8 cellular contexts compared by ENCODE assay signal in genomic region chr6:127302728-127303675, GRCh38. TPM values are rescaled to one million over a fixed set of nuclear protein-coding genes. Genes with fewer than 3 reads are reported as not detected.
A peak's percentile ranks its signal among the peaks of the same experiment; 100 is the strongest.
DNase-seq lines count a peak whose midpoint lies in the region; ATAC-seq, FAIRE-seq and TF ChIP-seq lines count a peak whose summit lies in the region.

No MANE protein-coding gene starts in this region.

- H3K36me3 ChIP-seq in astrocyte (ENCODE audit: insufficient read depth, low read length), result no peaks in the 10 kb centered on the region

- peak; percentile 80 for FAIRE-seq in RCC 7860 (lab: Jason Lieb, UNC)
- FAIRE-seq in astrocyte (lab: Jason Lieb, UNC), result no peak

- H3K4me1 Mint-ChIP-seq in astrocyte (ENCODE audit: low read depth, unreplicated experiment), result peaks cover 19% of the 10 kb centered on the region

- H3K27ac Mint-ChIP-seq in astrocyte (ENCODE audit: unreplicated experiment), result no peak overlapping the region

- no peak overlapping the region for H3K9ac ChIP-seq in astrocyte (ENCODE audit: low read length)

- peak; percentile 88 for ATAC-seq in GM19351 (IDR thresholded peaks at IDR 0.05; ENCODE audit: unreplicated experiment)
- peak; percentile 75 for ATAC-seq in HG03469 (IDR thresholded peaks at IDR 0.05; ENCODE audit: unreplicated experiment)
- no peak for ATAC-seq in HG03025 (IDR thresholded peaks at IDR 0.05; ENCODE audit: low FRiP score, unreplicated experiment)

- H3K9me3 Mint-ChIP-seq in astrocyte (ENCODE audit: unreplicated experiment), result no peaks in the 10 kb centered on the region

- no peaks in the 10 kb centered on the region for H3K9me3 ChIP-seq in astrocyte (ENCODE audit: insufficient read depth, low read depth, low read length)

- no peak overlapping the region for H3K4me2 ChIP-seq in astrocyte (ENCODE audit: low read length)

- no peak overlapping the region for H3K4me3 ChIP-seq in astrocyte (ENCODE audit: insufficient read depth, low read depth, low read length)

- peaks cover 11% of the 10 kb centered on the region for H3K36me3 Mint-ChIP-seq in astrocyte (ENCODE audit: low read depth, unreplicated experiment)

- H4K20me1 ChIP-seq in astrocyte (ENCODE audit: insufficient read depth, low read length), result peaks cover 17% of the 10 kb centered on the region

- DNase-seq in DMS114 treated with DMSO at 0.1 percent for 48 hours (lab: John Stamatoyannopoulos, UW; ENCODE audit: unreplicated experiment) (peak; percentile 6), RCC 7860 (ENCODE audit: low spot score) (peak; percentile 22), astrocyte (ENCODE audit: low read depth) (no peak), iPS-NIHi11 (ENCODE audit: low spot score) (peak; percentile 38)
- peak; percentile 50 for DNase-seq in stimulated activated CD4-positive, alpha-beta T cell treated with anti-CD3 and anti-CD28 coated beads, Interleukin-4, amount 100 ng/mL, for 24 hours

- no peaks in the 10 kb centered on the region for H3K27me3 Mint-ChIP-seq in astrocyte (ENCODE audit: low read depth, unreplicated experiment)

- H3K4me3 Mint-ChIP-seq in astrocyte (ENCODE audit: unreplicated experiment), result no peak overlapping the region

- peaks cover 30% of the 10 kb centered on the region for H3K79me2 ChIP-seq in astrocyte (ENCODE audit: insufficient read depth, low read length)

- no peak overlapping the region for H2AFZ ChIP-seq in astrocyte (ENCODE audit: low read depth, low read length)

- peak; percentile 82 for TF ChIP-seq CTCF in astrocyte (IDR thresholded peaks at IDR 0.05; ENCODE audit: insufficient read depth, low read depth, low read length)

- no peak overlapping the region for H3K27ac ChIP-seq in astrocyte (ENCODE audit: low read depth, low read length)

- peaks cover 19% of the 10 kb centered on the region for H3K4me1 ChIP-seq in astrocyte (ENCODE audit: insufficient read depth, low read length)

- H3K27me3 ChIP-seq in astrocyte (ENCODE audit: insufficient read depth, low read length), result no peaks in the 10 kb centered on the region

RNA-seq across cellular contexts. Expression of gene RNF146, which starts 36.3 kb away (rescaled TPM):
- 41.4 and 48.8 TPM in 2 replicates for total RNA-seq in astrocyte

RNA-seq across cellular contexts. Expression of gene ECHDC1, which starts 40.4 kb away (rescaled TPM):
- total RNA-seq in astrocyte, result 39.3 and 47.2 TPM in 2 replicates
